29 cellular contexts compared by ENCODE assay signal in genomic region chr1:167165219-167165618, GRCh38.
"Had no signal": no experiment of that assay in that cellular context is flagged by ENCODE, and none has a peak within 500 bp of the region (broad histone marks: within the 10 kb centered on the region; RNA-seq: fewer than 3 reads in every experiment).

No MANE protein-coding gene starts in this region.

- H3K36me3 ChIP-seq: cardiac muscle cell, left lung, right lobe of liver, stomach, suprapubic skin, tibial nerve, WERI-Rb-1 had no signal

- H3K27ac ChIP-seq: foreskin keratinocyte, left lung, parathyroid adenoma, right lobe of liver, skin epidermis, stomach, suprapubic skin, tibial nerve, WERI-Rb-1 had no signal

- H3K27me3 ChIP-seq: cardiac muscle cell, foreskin keratinocyte, hepatocyte, right lobe of liver had no signal

- H3K4me1 Mint-ChIP-seq: natural killer cell; stimulated activated memory B cell treated with anti-CD40 and anti-IgM and Interleukin-4, amounts not matched to agents 10 μg/mL and 1 μg/mL and 100 μg/mL, for 72 hours had no signal

- H3K9ac ChIP-seq: parathyroid adenoma had no signal

- H3K9me3 Mint-ChIP-seq: activated T-helper 2 cell treated with anti-CD3 and anti-CD28 coated beads, Interferon-gamma antibody, Interleukin-2, Interleukin-4, amounts not matched to agents 10 μg/mL and 5 μg/mL and 100 μg/mL, durations not matched to agents 14 hours and 24 hours and 36 hours; natural killer cell; stimulated activated memory B cell treated with anti-CD40 and anti-IgM and Interleukin-4, amounts not matched to agents 10 μg/mL and 1 μg/mL and 100 μg/mL, for 72 hours had no signal

- FAIRE-seq: urothelium cell line had no signal

- DNase-seq: activated CD4-positive, alpha-beta T cell treated with anti-CD3 and anti-CD28 coated beads for 1 hour; activated CD8-positive, alpha-beta memory T cell treated with anti-CD3 and anti-CD28 coated beads for 24 hours; activated CD8-positive, alpha-beta memory T cell treated with anti-CD3 and anti-CD28 coated beads, Interleukin-2, amount 50 U/mL, for 48 hours; activated naive CD4-positive, alpha-beta T cell; activated naive CD8-positive, alpha-beta T cell treated with anti-CD3 and anti-CD28 coated beads, Interleukin-2, amount 10 ng/mL, durations not matched to agents 7 days and 5 days; activated T-cell treated with anti-CD3 and anti-CD28 coated beads, Interleukin-2, amount 50 U/mL, for 4 hours; amygdala; effector CD8-positive, alpha-beta T cell; foreskin keratinocyte; glutamatergic neuron; kidney glomerular epithelial cell; left lung; natural killer cell; right lobe of liver; stimulated activated CD4-positive, alpha-beta T cell treated with anti-CD3 and anti-CD28 coated beads, Interleukin-2, amount 100 ng/mL, for 24 hours; stomach; WERI-Rb-1 had no signal

- H3K27ac Mint-ChIP-seq: activated naive CD8-positive, alpha-beta T cell treated with anti-CD3 and anti-CD28 coated beads, Interleukin-2, amount 10 ng/mL, durations not matched to agents 7 days and 5 days; activated T-helper 2 cell treated with anti-CD3 and anti-CD28 coated beads, Interferon-gamma antibody, Interleukin-2, Interleukin-4, amounts not matched to agents 10 μg/mL and 5 μg/mL and 100 μg/mL, durations not matched to agents 14 hours and 24 hours and 36 hours; dendritic cell treated with granulocyte-macrophage colony-stimulating factor and Interleukin-4, amounts not matched to agents 40 ng/mL and 50 ng/mL, for 4 days; natural killer cell; stimulated activated memory B cell treated with anti-CD40 and anti-IgM and Interleukin-4, amounts not matched to agents 10 μg/mL and 1 μg/mL and 100 μg/mL, for 72 hours had no signal

- H3K4me3 Mint-ChIP-seq: activated naive CD8-positive, alpha-beta T cell treated with anti-CD3 and anti-CD28 coated beads, Interleukin-2, amount 10 ng/mL, durations not matched to agents 7 days and 5 days; activated T-cell treated with anti-CD3 and anti-CD28 coated beads, Interleukin-2, amount 50 U/mL, for 4 hours; dendritic cell treated with granulocyte-macrophage colony-stimulating factor and Interleukin-4, amounts not matched to agents 40 ng/mL and 50 ng/mL, for 4 days; natural killer cell; stimulated activated memory B cell treated with anti-CD40 and anti-IgM and Interleukin-4, amounts not matched to agents 10 μg/mL and 1 μg/mL and 100 μg/mL, for 72 hours had no signal

- H3K4me3 ChIP-seq: hepatocyte, left lung, lung, right lobe of liver, skin epidermis, stomach, suprapubic skin, tibial nerve had no signal

- H3K36me3 Mint-ChIP-seq: activated naive CD8-positive, alpha-beta T cell treated with anti-CD3 and anti-CD28 coated beads, Interleukin-2, amount 10 ng/mL, durations not matched to agents 7 days and 5 days; mesothelial cell of epicardium; natural killer cell; stimulated activated memory B cell treated with anti-CD40 and anti-IgM and Interleukin-4, amounts not matched to agents 10 μg/mL and 1 μg/mL and 100 μg/mL, for 72 hours had no signal

- ATAC-seq: activated T-cell treated with anti-CD3 and anti-CD28 coated beads, Interleukin-2, amount 50 U/mL, for 4 hours; foreskin keratinocyte; left lung; natural killer cell; right lobe of liver; stimulated activated memory B cell treated with anti-CD40 and anti-IgM and Interleukin-4, amounts not matched to agents 10 μg/mL and 1 μg/mL and 100 μg/mL, for 72 hours had no signal

- H3K9me3 ChIP-seq: left lung, right lobe of liver, suprapubic skin had no signal

- H3K4me1 ChIP-seq: left lung, parathyroid adenoma, right lobe of liver, stomach, suprapubic skin, tibial nerve had no signal
